ENCODE assay signal across 7 cellular contexts in genomic region chr14:80105488-80105994, GRCh38.
"Had no signal": no experiment of that assay in that cellular context is flagged by ENCODE, and none has a peak within 500 bp of the region (broad histone marks: within the 10 kb centered on the region; RNA-seq: fewer than 3 reads in every experiment).

No MANE protein-coding gene starts in this region.

- H3K4me3 Mint-ChIP-seq: GM23338, H9 had no signal

- H3K4me3 ChIP-seq: GM23338, K562 had no signal

- H3K27ac Mint-ChIP-seq: GM23338, H9 had no signal

- H3K9me3 Mint-ChIP-seq: GM23338, H9 had no signal

- DNase-seq: H9, HCEC 1CT had no signal

- H3K4me2 ChIP-seq: GM23338 had no signal

- ATAC-seq: GM23338, K562 had no signal

- H2AFZ ChIP-seq: GM23338 had no signal

- FAIRE-seq: H1, H54, HTR-8/SVneo, K562 had no signal
